Comparison of ENCODE assay signal across 1 cellular context in the genomic region with DNA sequence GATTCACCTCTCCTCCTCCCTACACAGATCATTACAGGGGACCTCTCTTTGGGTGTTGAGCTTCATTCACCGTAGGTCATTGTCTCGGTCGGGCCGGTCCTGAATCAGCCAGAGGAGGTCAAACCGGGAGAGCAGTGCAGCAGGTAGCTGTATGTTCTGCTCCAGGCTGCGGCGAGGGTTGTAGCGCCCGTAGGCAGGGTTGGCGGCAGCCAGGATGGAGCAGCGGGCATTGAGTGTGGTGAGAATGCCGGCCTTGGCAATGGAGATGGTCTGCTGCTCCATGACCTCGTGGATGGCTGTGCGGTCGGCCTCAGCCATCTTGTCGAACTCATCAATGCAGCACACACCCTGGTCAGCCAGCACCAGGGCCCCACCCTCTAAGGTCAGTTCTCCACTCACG.
TF ChIP-seq lines count a peak whose summit lies in the region.

No MANE protein-coding gene starts in this region.

TF ChIP-seq in HEK293, 187 proteins besides CTCF, POLR2A, EP300 and RAD21:
- TF ChIP-seq ZNF600 (tag by site-specific recombination; IDR thresholded peaks at IDR 0.05): peak; percentile 31; the same call in 1 of the 2 replicates
- TF ChIP-seq ZNF529 (tag by site-specific recombination; IDR thresholded peaks at IDR 0.05; ENCODE audit: insufficient replicate concordance): no peak
